2 cellular contexts compared by ENCODE assay signal in genomic region chr3:112695377-112696101, GRCh38. TPM values are rescaled to one million over a fixed set of nuclear protein-coding genes. Genes with fewer than 3 reads are reported as not detected.
"Had no signal": no experiment of that assay in that cellular context is flagged by ENCODE, and none has a peak within 500 bp of the region (broad histone marks: within the 10 kb centered on the region; RNA-seq: fewer than 3 reads in every experiment).

No MANE protein-coding gene starts in this region.

RNA-seq across cellular contexts. Expression of gene CCDC80, which starts 54.6 kb away (rescaled TPM):
- total RNA-seq: activated T-helper 17 cell treated with anti-CD3 and anti-CD28 coated beads, Interleukin-2, amount 50 U/mL, for 72 hours; naive thymus-derived CD8-positive, alpha-beta T cell had no signal
